1 cellular context compared by ENCODE assay signal in genomic region chr19:47514869-47515588, GRCh38.
TF ChIP-seq lines count a peak whose summit lies in the region.

Gene NAPA, minus strand, starts transcription at chr19:47515063. Its CDS starts 123 bp downstream, at chr19:47514940.

TF ChIP-seq in HEK293, 187 proteins besides CTCF, POLR2A, EP300 and RAD21 (continued from another document and continues in another):
- TF ChIP-seq ZBTB10 (tag by site-specific recombination; IDR thresholded peaks at IDR 0.05) = peak; percentile 97
- no peak for TF ChIP-seq ZSCAN23 (tag by site-specific recombination; IDR thresholded peaks at IDR 0.05)
- peak; percentile 92 for TF ChIP-seq KLF9 (tag by site-specific recombination; IDR thresholded peaks at IDR 0.05; ENCODE audit: low read depth)
- no peak for TF ChIP-seq ZNF146 (tag by site-specific recombination; IDR thresholded peaks at IDR 0.05)
- TF ChIP-seq ZNF837 (tag by site-specific recombination; IDR thresholded peaks at IDR 0.05) = no peak
- 0 out of 2 replicates have a peak, but pooled peaks have one; percentile 42 for TF ChIP-seq ZNF366 (tag by site-specific recombination; conservative IDR thresholded peaks at IDR 0.05)
- no peak for TF ChIP-seq ZNF654 (tag by site-specific recombination; IDR thresholded peaks at IDR 0.05; ENCODE audit: low read depth)
- TF ChIP-seq KLF16 (tag by site-specific recombination; IDR thresholded peaks at IDR 0.05) = peak; percentile 72
- 0 out of 2 replicates have a peak, but pooled peaks have one; percentile 13 for TF ChIP-seq ZNF623 (tag by site-specific recombination; IDR thresholded peaks at IDR 0.05)
- TF ChIP-seq EGR2 (tag by site-specific recombination; IDR thresholded peaks at IDR 0.05; ENCODE audit: low read depth) = peak; percentile 91
- TF ChIP-seq ZNF518A (tag by site-specific recombination; conservative IDR thresholded peaks at IDR 0.05; ENCODE audit: low read depth) = peak; percentile 49; the same call in 1 of the 2 replicates
- peak; percentile 66 for TF ChIP-seq ZNF600 (tag by site-specific recombination; IDR thresholded peaks at IDR 0.05)
- no peak for TF ChIP-seq HOXA7 (CRISPR knock-in tag; IDR thresholded peaks at IDR 0.05; ENCODE audit: borderline replicate concordance)
- TF ChIP-seq ZNF560 (tag by site-specific recombination; IDR thresholded peaks at IDR 0.05; ENCODE audit: borderline replicate concordance) = no peak
- no peak for TF ChIP-seq ZNF585B (tag by site-specific recombination; IDR thresholded peaks at IDR 0.05)
- peak; percentile 95 for TF ChIP-seq ZFP69B (tag by site-specific recombination; IDR thresholded peaks at IDR 0.05)
- no peak for TF ChIP-seq ZNF184 (tag by site-specific recombination; IDR thresholded peaks at IDR 0.05)
- 0 out of 2 replicates have a peak, but pooled peaks have one; percentile 16 for TF ChIP-seq ZNF501 (tag by site-specific recombination; IDR thresholded peaks at IDR 0.05)
- peak; percentile 45; the same call in 1 of the 2 replicates for TF ChIP-seq INSM2 (tag by site-specific recombination; IDR thresholded peaks at IDR 0.05)
- TF ChIP-seq GFI1B (tag by site-specific recombination; IDR thresholded peaks at IDR 0.05) = no peak
- peak; percentile 66; the same call in 1 of the 2 replicates for TF ChIP-seq ZEB2 (tag by site-specific recombination; IDR thresholded peaks at IDR 0.05)
- peak; percentile 86 for TF ChIP-seq ZBTB11 (tag by site-specific recombination; conservative IDR thresholded peaks at IDR 0.05; ENCODE audit: low read depth)
- 0 out of 2 replicates have a peak, but pooled peaks have one; percentile 9 for TF ChIP-seq FEZF1 (tag by site-specific recombination; IDR thresholded peaks at IDR 0.05)
- TF ChIP-seq SCRT2 (tag by site-specific recombination; IDR thresholded peaks at IDR 0.05) = peak; percentile 98
- peak; percentile 32; the same call in 1 of the 2 replicates for TF ChIP-seq ZBTB20 (tag by site-specific recombination; IDR thresholded peaks at IDR 0.05)
- peak; percentile 50; the same call in 1 of the 2 replicates for TF ChIP-seq ZNF629 (tag by site-specific recombination; IDR thresholded peaks at IDR 0.05)
- peak; percentile 99 for TF ChIP-seq HOXD13 (CRISPR knock-in tag; IDR thresholded peaks at IDR 0.05; ENCODE audit: borderline replicate concordance)
- peak; percentile 40; the same call in 1 of the 2 replicates for TF ChIP-seq ZBTB6 (tag by site-specific recombination; IDR thresholded peaks at IDR 0.05)
- TF ChIP-seq GLIS1 (tag by site-specific recombination; IDR thresholded peaks at IDR 0.05) = peak; percentile 99
- TF ChIP-seq SP3 (tag by site-specific recombination; IDR thresholded peaks at IDR 0.05) = peak; percentile 96
- TF ChIP-seq ZNF398 (tag by site-specific recombination; IDR thresholded peaks at IDR 0.05) = peak; percentile 86
- peak; percentile 55; the same call in 1 of the 2 replicates for TF ChIP-seq ZNF76 (tag by site-specific recombination; IDR thresholded peaks at IDR 0.05; ENCODE audit: borderline replicate concordance, low read depth)
- peak; percentile 90 for TF ChIP-seq KLF10 (tag by site-specific recombination; IDR thresholded peaks at IDR 0.05)
- peak; percentile 82 for TF ChIP-seq ZXDB (tag by site-specific recombination; IDR thresholded peaks at IDR 0.05)
- peak; percentile 84; the same call in 1 of the 2 replicates for TF ChIP-seq ZNF324 (tag by site-specific recombination; IDR thresholded peaks at IDR 0.05)
- peak; percentile 78; the same call in 1 of the 2 replicates for TF ChIP-seq ZNF561 (tag by site-specific recombination; IDR thresholded peaks at IDR 0.05; ENCODE audit: borderline replicate concordance)
- peak; percentile 97 for TF ChIP-seq ZNF24 (tag by site-specific recombination; IDR thresholded peaks at IDR 0.05)
- peak; percentile 86; the same call in 1 of the 2 replicates for TF ChIP-seq KLF7 (tag by site-specific recombination; IDR thresholded peaks at IDR 0.05; ENCODE audit: borderline replicate concordance)
- TF ChIP-seq GLIS2 (tag by site-specific recombination; IDR thresholded peaks at IDR 0.05) = peak; percentile 100
- TF ChIP-seq ZFP37 (tag by site-specific recombination; IDR thresholded peaks at IDR 0.05) = 0 out of 2 replicates have a peak, but pooled peaks have one; percentile 16
- TF ChIP-seq ZIC2 (tag by site-specific recombination; IDR thresholded peaks at IDR 0.05) = peak; percentile 86
- peak; percentile 70 for TF ChIP-seq KLF1 (tag by site-specific recombination; IDR thresholded peaks at IDR 0.05)
- TF ChIP-seq PRDM1 (tag by site-specific recombination; IDR thresholded peaks at IDR 0.05) = peak; percentile 75
- TF ChIP-seq ZNF776 (tag by site-specific recombination; IDR thresholded peaks at IDR 0.05; ENCODE audit: borderline replicate concordance) = no peak
- TF ChIP-seq IKZF3 (tag by site-specific recombination; IDR thresholded peaks at IDR 0.05) = peak; percentile 88
- 0 out of 2 replicates have a peak, but pooled peaks have one; percentile 6 for TF ChIP-seq ZNF610 (tag by site-specific recombination; IDR thresholded peaks at IDR 0.05; ENCODE audit: borderline replicate concordance)
- peak; percentile 88 for TF ChIP-seq ZNF580 (tag by site-specific recombination; IDR thresholded peaks at IDR 0.05)
- TF ChIP-seq ZNF558 (tag by site-specific recombination; IDR thresholded peaks at IDR 0.05) = no peak
